Comparison of ENCODE assay signal across 8 cellular contexts in the genomic region with DNA sequence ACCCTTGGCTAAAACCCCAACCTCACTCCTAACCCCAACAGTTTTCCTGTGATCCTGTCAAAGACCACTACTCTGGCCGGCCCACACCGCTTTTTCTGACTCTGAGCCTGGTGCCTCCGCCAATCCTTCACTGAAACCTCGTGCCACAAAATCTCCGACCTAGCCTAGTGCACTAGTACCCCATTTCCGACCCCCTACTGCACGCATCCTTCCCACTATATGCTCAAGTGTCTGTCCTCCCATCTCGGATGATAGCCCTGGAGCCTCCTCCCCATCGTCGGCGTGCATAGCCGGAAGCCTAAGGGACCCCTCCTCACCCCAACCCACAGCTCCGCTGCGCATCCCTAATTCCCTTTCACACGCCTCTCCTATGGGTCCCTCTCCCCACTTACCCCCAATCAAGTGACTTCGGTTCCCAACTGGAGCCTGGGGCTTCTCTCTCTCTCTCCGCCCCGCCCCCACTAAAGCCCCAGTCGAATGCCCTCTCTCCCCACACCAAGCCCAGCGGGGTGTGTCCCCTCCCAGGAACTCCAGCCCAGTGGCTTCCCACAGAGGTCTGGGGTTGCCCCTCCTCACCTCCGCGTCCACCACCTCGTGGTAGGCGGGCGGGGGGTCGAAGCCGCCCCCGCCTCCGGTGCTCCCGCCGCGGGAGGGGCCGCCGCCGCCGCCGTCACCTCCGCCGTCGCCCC.
DNase-seq lines count a peak whose midpoint lies in the region; ATAC-seq and TF ChIP-seq lines count a peak whose summit lies in the region.

No MANE protein-coding gene starts in this region.

- no peaks in the 10 kb centered on the region for H3K27me3 ChIP-seq in RWPE2 (ENCODE audit: insufficient read depth, poor library complexity, severe bottlenecking)

- peaks cover 16% of the 10 kb centered on the region for H3K36me3 ChIP-seq in RWPE2 (ENCODE audit: low read depth)

- no peak for DNase-seq in AG10803 (ENCODE audit: low read depth)
- peak; percentile 58 for DNase-seq in RWPE2 (ENCODE audit: low spot score)
- peak in 40 of 58 donors; percentile 14 to 77 (median 52) for DNase-seq in anterior cingulate cortex (lab: John Stamatoyannopoulos, UW)
- peak in 37 of 51 donors; percentile 9 to 78 (median 52) for DNase-seq in hypothalamus (lab: John Stamatoyannopoulos, UW)
- no peak for DNase-seq in retinal pigment epithelial cell (ENCODE audit: low read depth)
- no peak for DNase-seq in AML-193 (lab: John Stamatoyannopoulos, UW)

- H3K4me3 ChIP-seq in AG10803 (ENCODE audit: low read length) (peak overlapping the region; percentile 86), RWPE2 (ENCODE audit: severe bottlenecking) (peak overlapping the region; percentile 96), retinal pigment epithelial cell (ENCODE audit: low read length) (peak overlapping the region; percentile 81)

- TF ChIP-seq CTCF in AG10803 (conservative IDR thresholded peaks at IDR 0.05; ENCODE audit: low read length) = no peak
- no peak for TF ChIP-seq CTCF in RWPE2 (IDR thresholded peaks at IDR 0.05; ENCODE audit: poor library complexity, severe bottlenecking)
- no peak for TF ChIP-seq CTCF in retinal pigment epithelial cell (conservative IDR thresholded peaks at IDR 0.05; ENCODE audit: low read depth, low read length)

- H3K4me1 ChIP-seq in RWPE2 (ENCODE audit: insufficient read depth, poor library complexity, severe bottlenecking) = peaks cover 28% of the 10 kb centered on the region

- peak; percentile 21 for ATAC-seq in GM18909 (IDR thresholded peaks at IDR 0.05; ENCODE audit: poor library complexity, unreplicated experiment)
- peak; percentile 15 for ATAC-seq in HG03342 (IDR thresholded peaks at IDR 0.05; ENCODE audit: unreplicated experiment)
- ATAC-seq in RWPE2 (ENCODE audit: low read depth) = peak; percentile 7

- H3K27ac ChIP-seq in RWPE2 (ENCODE audit: poor library complexity, severe bottlenecking) = peak overlapping the region; percentile 68

- no peaks in the 10 kb centered on the region for H3K9me3 ChIP-seq in RWPE2 (ENCODE audit: severe bottlenecking)

Comparison
In these comparisons a context has a peak if more than half of its experiments do, and no peak if none do; other contexts are left out.
1. DNase-seq: peak in RWPE2 (single experiment), anterior cingulate cortex (40 of 58) and hypothalamus (37 of 51); none in AG10803 (single experiment), retinal pigment epithelial cell (single experiment) and AML-193 (0 of 2).
2. Peak in every context shown above with its lines, with median percentiles within 50 percentile points of each other: H3K4me3 ChIP-seq and ATAC-seq.